Comparison of ENCODE assay signal across 8 cellular contexts in genomic region chr18:34322365-34323289, GRCh38.
DNase-seq lines count a peak whose midpoint lies in the region; ATAC-seq and TF ChIP-seq lines count a peak whose summit lies in the region.

No MANE protein-coding gene starts in this region.

- intact Hi-C loops in MCF 10A (cut with micrococcal nuclease) (no loop called here), left colon (cut with DNase I, micrococcal nuclease) (loop anchor here in 1 of 2 donors (5.0 kb wide), 1 partner anchor 200 kb away; no protein-coding TSS in a partner anchor)

- no peak overlapping the region for H3K4me3 ChIP-seq in AG04449 (ENCODE audit: low read depth, low read length)

- no peak overlapping the region for H3K4me3 Mint-ChIP-seq in MCF 10A (ENCODE audit: unreplicated experiment)

- ATAC-seq in GM18861 (IDR thresholded peaks at IDR 0.05; ENCODE audit: unreplicated experiment): peak; percentile 48
- ATAC-seq in HG03159 (IDR thresholded peaks at IDR 0.05; ENCODE audit: unreplicated experiment): peak; percentile 60
- peak; percentile 71 for ATAC-seq in left colon

- TF ChIP-seq CTCF in AG04449 (IDR thresholded peaks at IDR 0.05; ENCODE audit: insufficient read depth, low read length, missing control alignments): peak; percentile 64
- TF ChIP-seq CTCF in MCF 10A (IDR thresholded peaks at IDR 0.05; ENCODE audit: unreplicated experiment): peak; percentile 33

- BruUV-seq in MCF 10A (replicated peaks; lab: Mats Ljungman, UMichigan): no TSS peak

- CTCF ChIA-PET in AG04449 (lab: Yijun Ruan, JAX) (interaction anchor here (0.6 to 7.3 kb wide), 11 partner anchors 10 to 1091 kb away, joined by 3 to 71 read pairs (median 3); no protein-coding TSS in a partner anchor), MCF 10A (lab: Yijun Ruan, JAX) (interaction anchor here (0.5 to 3.5 kb wide), 17 partner anchors 10 to 1091 kb away, joined by 3 to 33 read pairs (median 3); no protein-coding TSS in a partner anchor)

- no peak for DNase-seq in AG04449 (ENCODE audit: low read depth, low spot score)
- peak; percentile 84 for DNase-seq in NCI-H69 (lab: John Stamatoyannopoulos, UW)
- peak; percentile 62 for DNase-seq in MCF 10A (ENCODE audit: unreplicated experiment)
- peak in 1 of 2 donors; percentile 85 for DNase-seq in left colon
- peak; percentile 51 for DNase-seq in ureter (ENCODE audit: low spot score)
- DNase-seq in activated gamma-delta T cell (lab: John Stamatoyannopoulos, UW): no peak

- no peaks in the 10 kb centered on the region for H3K36me3 Mint-ChIP-seq in MCF 10A (ENCODE audit: insufficient read depth, unreplicated experiment)

- H3K27me3 Mint-ChIP-seq in MCF 10A (ENCODE audit: insufficient read depth, unreplicated experiment): no peaks in the 10 kb centered on the region

- H3K4me1 Mint-ChIP-seq in MCF 10A (ENCODE audit: insufficient read depth, unreplicated experiment): no peaks in the 10 kb centered on the region

- peaks cover 14% of the 10 kb centered on the region for H3K9me3 Mint-ChIP-seq in MCF 10A (ENCODE audit: unreplicated experiment)

- POLR2A ChIA-PET in AG04449 (lab: Yijun Ruan, JAX) (no interaction called here), MCF 10A (lab: Yijun Ruan, JAX) (no interaction called here)

- no peak overlapping the region for H3K27ac Mint-ChIP-seq in MCF 10A (ENCODE audit: low read depth, unreplicated experiment)

Comparison
In these comparisons a context has a peak if more than half of its experiments do, and no peak if none do; other contexts are left out.
1. DNase-seq: peak in NCI-H69 (single experiment), MCF 10A (single experiment) and ureter (single experiment); none in AG04449 (single experiment) and activated gamma-delta T cell (single experiment).
2. Peak in every context shown above with its lines, with median percentiles within 50 percentile points of each other: ATAC-seq.